Comparison of ENCODE assay signal across 8 cellular contexts in genomic region chr1:100265931-100266830, GRCh38. TPM values are rescaled to one million over a fixed set of nuclear protein-coding genes. Genes with fewer than 3 reads are reported as not detected.
DNase-seq lines count a peak whose midpoint lies in the region; ATAC-seq and TF ChIP-seq lines count a peak whose summit lies in the region.

Gene RTCA, plus strand, starts transcription at chr1:100266216. Its CDS starts 160 bp downstream, at chr1:100266376.

- no peaks in the 10 kb centered on the region for H3K27me3 Mint-ChIP-seq in natural killer cell treated with Interleukin-12 subunit alpha and Interleukin-12 subunit beta and Interleukin-15 and Interleukin-18, amount 100 ng/mL, for 72 hours

- peak within 1 kb of the TSS; percentile 98 for H3K27ac Mint-ChIP-seq in natural killer cell treated with Interleukin-12 subunit alpha and Interleukin-12 subunit beta and Interleukin-15 and Interleukin-18, amount 100 ng/mL, for 72 hours

- H3K9me3 ChIP-seq in RWPE2 (ENCODE audit: severe bottlenecking), result no peaks in the 10 kb centered on the region

- H3K4me1 Mint-ChIP-seq in natural killer cell treated with Interleukin-12 subunit alpha and Interleukin-12 subunit beta and Interleukin-15 and Interleukin-18, amount 100 ng/mL, for 72 hours (ENCODE audit: low read depth in 2 of 2), result peaks cover 29 to 33% of the 10 kb centered on the region in 2 donors

- no peaks in the 10 kb centered on the region for H3K27me3 ChIP-seq in RWPE2 (ENCODE audit: insufficient read depth, poor library complexity, severe bottlenecking)

- H3K9me3 Mint-ChIP-seq in natural killer cell treated with Interleukin-12 subunit alpha and Interleukin-12 subunit beta and Interleukin-15 and Interleukin-18, amount 100 ng/mL, for 72 hours, result no peaks in the 10 kb centered on the region

- peak; percentile 99 for DNase-seq in Daoy (ENCODE audit: low read depth)
- DNase-seq in H4 (ENCODE audit: low spot score), result peak; percentile 89
- DNase-seq in LoVo (ENCODE audit: low spot score), result peak; percentile 96
- peak; percentile 92 for DNase-seq in RWPE2 (ENCODE audit: low spot score)
- DNase-seq in activated T-helper 9 cell treated with anti-CD3 and anti-CD28 coated beads, Interleukin-2, amount 50 U/mL, for 16 hours (ENCODE audit: low read depth), result peak; percentile 93
- DNase-seq in fibroblast of peridontal ligament (ENCODE audit: extremely low read depth), result peak; percentile 95
- DNase-seq in natural killer cell treated with Interleukin-12 subunit alpha and Interleukin-12 subunit beta and Interleukin-15 and Interleukin-18, amount 100 ng/mL, for 72 hours (ENCODE audit: low spot score), result peak; percentile 96
- peak; percentile 98 for DNase-seq in stimulated activated naive CD8-positive, alpha-beta T cell treated with anti-CD3 and anti-CD28 coated beads, Interleukin-15, Interleukin-2, amounts not matched to agents 100 U/mL and 50 U/mL, for 24 hours

- H3K4me3 ChIP-seq in RWPE2 (ENCODE audit: severe bottlenecking), result peak within 1 kb of the TSS; percentile 83

- peak within 1 kb of the TSS; percentile 21 for H3K27ac ChIP-seq in RWPE2 (ENCODE audit: poor library complexity, severe bottlenecking)

- peaks cover 3% of the 10 kb centered on the region for H3K4me1 ChIP-seq in RWPE2 (ENCODE audit: insufficient read depth, poor library complexity, severe bottlenecking)

- H3K36me3 Mint-ChIP-seq in natural killer cell treated with Interleukin-12 subunit alpha and Interleukin-12 subunit beta and Interleukin-15 and Interleukin-18, amount 100 ng/mL, for 72 hours, result peaks cover 25% of the 10 kb centered on the region

- H3K4me3 Mint-ChIP-seq in natural killer cell treated with Interleukin-12 subunit alpha and Interleukin-12 subunit beta and Interleukin-15 and Interleukin-18, amount 100 ng/mL, for 72 hours, result peak within 1 kb of the TSS; percentile 97

- H3K36me3 ChIP-seq in RWPE2 (ENCODE audit: low read depth), result peaks cover 46% of the 10 kb centered on the region

- peak; percentile 96 for ATAC-seq in RWPE2 (ENCODE audit: low read depth)
- ATAC-seq in natural killer cell treated with Interleukin-12 subunit alpha and Interleukin-12 subunit beta and Interleukin-15 and Interleukin-18, amount 100 ng/mL, for 72 hours, result peak; percentile 96 to 99
- peak; percentile 96 for ATAC-seq in stimulated activated naive CD8-positive, alpha-beta T cell treated with anti-CD3 and anti-CD28 coated beads, Interleukin-15, Interleukin-2, amounts not matched to agents 100 U/mL and 50 U/mL, for 24 hours

- TF ChIP-seq CTCF in RWPE2 (IDR thresholded peaks at IDR 0.05; ENCODE audit: poor library complexity, severe bottlenecking), result no peak

RNA-seq across cellular contexts. Expression of gene RTCA, which starts in this region (rescaled TPM):
- 119 and 127 TPM in 2 replicates for total RNA-seq in Daoy (2014; rRNA removed; shearing (Covaris generic))
- 31.3 and 31.4 TPM in 2 replicates for total RNA-seq in H4 (2014; rRNA removed; shearing (Covaris generic))
- total RNA-seq in natural killer cell treated with Interleukin-12 subunit alpha and Interleukin-12 subunit beta and Interleukin-15 and Interleukin-18, amount 100 ng/mL, for 72 hours, result 10 to 100 TPM; 65.2 to 71.5 TPM

Comparison
In these comparisons a context has a peak if more than half of its experiments do, and no peak if none do; other contexts are left out.
1. Peak in every context shown above with its lines: DNase-seq, ATAC-seq, H3K4me3 ChIP-seq and H3K27ac ChIP-seq.